In the genomic region with DNA sequence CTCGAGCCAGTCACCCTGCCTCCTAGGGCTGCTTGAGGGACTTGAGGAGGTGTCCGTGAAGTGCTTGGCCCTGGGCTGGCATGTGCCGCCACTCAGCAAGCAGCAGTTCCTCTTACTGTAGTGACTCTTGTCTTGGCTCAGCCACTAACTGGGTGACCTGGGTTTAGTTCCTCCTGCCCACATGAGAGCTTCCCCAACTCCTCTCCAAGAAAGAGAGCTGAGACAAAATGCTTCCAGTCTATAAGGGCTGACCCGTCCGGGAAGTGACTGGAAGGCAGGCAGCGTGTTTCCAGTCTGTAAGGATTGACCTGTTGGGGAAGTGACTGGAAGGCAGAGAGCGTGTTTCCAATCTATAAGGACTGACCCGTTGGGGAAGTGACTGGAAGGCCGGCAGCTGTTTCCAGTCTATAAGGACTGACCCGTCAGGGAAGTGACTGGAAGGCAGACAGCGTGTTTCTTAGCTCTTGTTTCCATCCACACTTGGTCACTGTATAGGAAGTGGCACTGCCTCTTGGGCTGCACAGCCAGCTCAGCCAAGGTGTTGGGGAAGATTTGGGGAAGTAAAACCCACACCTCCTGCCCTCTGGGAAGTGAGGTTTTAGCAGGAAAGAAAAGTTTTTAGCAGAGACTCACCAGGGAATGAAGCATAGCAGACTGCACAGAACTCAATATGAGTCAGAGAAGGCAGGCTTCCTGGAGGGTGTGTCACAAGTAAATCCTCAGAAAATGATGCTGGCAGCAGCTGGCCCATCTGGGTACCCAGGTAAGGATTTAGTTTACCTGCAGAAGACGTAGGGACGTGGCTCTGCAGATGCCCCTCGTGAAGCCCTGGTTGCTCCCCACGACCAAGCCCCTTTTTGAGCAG, we compare ENCODE assay signal across 9 cellular contexts. TPM values are rescaled to one million over a fixed set of nuclear protein-coding genes. Genes with fewer than 3 reads are reported as not detected.
DNase-seq lines count a peak whose midpoint lies in the region; ATAC-seq and TF ChIP-seq lines count a peak whose summit lies in the region.
"Had no signal": no experiment of that assay in that cellular context is flagged by ENCODE, and none has a peak within 500 bp of the region (broad histone marks: within the 10 kb centered on the region; RNA-seq: fewer than 3 reads in every experiment).

No MANE protein-coding gene starts in this region.

- H3F3A ChIP-seq in GM23248 (ENCODE audit: insufficient read depth): peaks cover 32% of the 10 kb centered on the region

- no peak overlapping the region for H2BK120ac ChIP-seq in mesendoderm (ENCODE audit: low read depth, low read length)

- no peak overlapping the region for H3K4me2 ChIP-seq in GM23248 (ENCODE audit: unreplicated experiment)
- H3K4me2 ChIP-seq in mesendoderm (ENCODE audit: low read length): no peak overlapping the region

- H3K27me3 ChIP-seq in GM23248 (replicated peaks; ENCODE audit: insufficient read depth): no peaks in the 10 kb centered on the region
- H3K27me3 ChIP-seq in psoas muscle (ENCODE audit: insufficient read depth in 3 of 3, low read length in 2 of 3): no peaks in the 10 kb centered on the region
- H3K27me3 ChIP-seq in mesendoderm (ENCODE audit: insufficient read depth, low read length, poor library complexity): no peaks in the 10 kb centered on the region

- no peak overlapping the region for H3K4me3 ChIP-seq in GM23248
- no peak overlapping the region for H3K4me3 ChIP-seq in fibroblast of the aortic adventitia (ENCODE audit: low read depth, low read length)
- H3K4me3 ChIP-seq in psoas muscle: no peak overlapping the region
- H3K4me3 ChIP-seq in mesendoderm (ENCODE audit: low read length): no peak overlapping the region

- 67 to 76% methylated on average over 15 of the region's 15 CpGs for WGBS in GM23248 (ENCODE audit: low coverage in 1 of 2, low lambda C conversion rate in 2 of 2, missing lambda C conversion rate in 2 of 2), 2 experiments
- WGBS in psoas muscle, 3 donors: 86 to 87% (median 87%) methylated on average over 15 of the region's 15 CpGs
- WGBS in mesendoderm (ENCODE audit: extremely low coverage, insufficient coverage, low lambda C conversion rate): no CpG with 5 or more reads among the region's 15 CpGs

- TF ChIP-seq CTCF in fibroblast of the aortic adventitia (IDR thresholded peaks at IDR 0.05; ENCODE audit: insufficient read depth, low read length) (no peak), psoas muscle (IDR thresholded peaks at IDR 0.05) (no peak)

- no peak overlapping the region for H3K9ac ChIP-seq in GM23248
- no peak overlapping the region for H3K9ac ChIP-seq in mesendoderm (ENCODE audit: low read length)

- H3K36me3 ChIP-seq in GM23248 (ENCODE audit: low read depth): peaks cover 26% of the 10 kb centered on the region
- H3K36me3 ChIP-seq in psoas muscle (ENCODE audit: insufficient read depth in 1 of 2, low read depth in 1 of 2): peaks cover 0 to 89% of the 10 kb centered on the region in 2 donors
- peaks cover 22% of the 10 kb centered on the region for H3K36me3 ChIP-seq in mesendoderm (ENCODE audit: control insufficient read depth, insufficient read depth, low read length)

- H4K5ac ChIP-seq in mesendoderm (ENCODE audit: low read length): no peak overlapping the region

- H3K79me2 ChIP-seq in GM23248 (ENCODE audit: insufficient read depth) (peaks cover 37% of the 10 kb centered on the region), mesendoderm (ENCODE audit: control insufficient read depth, insufficient read depth, low read length) (no peaks in the 10 kb centered on the region)

- intact Hi-C loops in psoas muscle (cut with DNase I): no loop called here

- H3K79me1 ChIP-seq in mesendoderm (ENCODE audit: low read length): no peaks in the 10 kb centered on the region

- no peak overlapping the region for H2AFZ ChIP-seq in GM23248

- DNase-seq in GM23248 (peak; percentile 88), SIG-M5 treated with dmso at 0.1 percent for 504 hours (lab: John Stamatoyannopoulos, UW; ENCODE audit: unreplicated experiment) (peak; percentile 61), fibroblast of the aortic adventitia (ENCODE audit: low read depth) (peak; percentile 61), psoas muscle (no peak), mesendoderm (no peak), cortex of kidney (lab: John Stamatoyannopoulos, UW) (no peak), DMS153 (lab: John Stamatoyannopoulos, UW) (no peak)
- DNase-seq in stimulated activated CD4-positive, alpha-beta T cell treated with anti-CD3 and anti-CD28 coated beads, Interleukin-4, amount 100 ng/mL, for 1 hour: no peak
- DNase-seq: activated CD4-positive, alpha-beta T cell treated with anti-CD3 and anti-CD28 coated beads, Interleukin-2, amount 50 U/mL, for 48 hours had no signal

- H3K4me1 ChIP-seq in GM23248 (ENCODE audit: insufficient read depth) (peaks cover 16% of the 10 kb centered on the region), psoas muscle (no peaks in the 10 kb centered on the region), mesendoderm (ENCODE audit: control insufficient read depth, low read depth, low read length) (no peaks in the 10 kb centered on the region)

- ATAC-seq in psoas muscle: no peak

- no peak overlapping the region for H3K4ac ChIP-seq in mesendoderm (ENCODE audit: low read depth, low read length)

- H3K56ac ChIP-seq in mesendoderm (ENCODE audit: low read length): no peak overlapping the region

- peak overlapping the region; percentile 60 for H3K27ac ChIP-seq in GM23248
- peak overlapping the region; percentile 9 for H3K27ac ChIP-seq in psoas muscle
- no peak overlapping the region for H3K27ac ChIP-seq in mesendoderm (ENCODE audit: low read depth, low read length)

- no peaks in the 10 kb centered on the region for H4K20me1 ChIP-seq in GM23248 (ENCODE audit: insufficient read depth)

- H2BK15ac ChIP-seq in mesendoderm (replicated peaks; ENCODE audit: low read depth): no peak overlapping the region

- no peak overlapping the region for H2AK5ac ChIP-seq in mesendoderm (ENCODE audit: low read length)

- no peak overlapping the region for H4K8ac ChIP-seq in mesendoderm (ENCODE audit: low read depth, low read length)

- no peak overlapping the region for H3K23ac ChIP-seq in mesendoderm (ENCODE audit: low read length)

- H2BK5ac ChIP-seq in mesendoderm (ENCODE audit: low read length): no peak overlapping the region

- H3K18ac ChIP-seq in mesendoderm (ENCODE audit: low read length): no peak overlapping the region

- H3K9me2 ChIP-seq in GM23248 (ENCODE audit: insufficient read depth): no peaks in the 10 kb centered on the region

- in situ Hi-C loops in GM23248 (cut with MboI): no loop called here

- no peaks in the 10 kb centered on the region for H3K9me3 ChIP-seq in GM23248 (ENCODE audit: low read depth)
- H3K9me3 ChIP-seq in psoas muscle: no peaks in the 10 kb centered on the region

RNA-seq across cellular contexts. Expression of a gene that starts 53.2 kb away (rescaled TPM):
- 18.7 and 24.6 TPM in 2 replicates for total RNA-seq in GM23248 (2014; rRNA removed; shearing (Covaris generic))
- polyA plus RNA-seq in GM23248 (2016; fragmentation: Nextera tagmentation; extraction: Ambion mirVana): 45.5 and 50.8 TPM in 2 replicates
- 29.6 and 36.1 TPM in 2 replicates for total RNA-seq in fibroblast of the aortic adventitia (ENCODE audit: low replicate concordance)
- total RNA-seq in psoas muscle: 100 to 1,000 TPM in 2 of 4 donors, 10 to 100 TPM in 2; 44.6 to 181 (median 89.4) TPM
- polyA plus RNA-seq in psoas muscle: 100 to 1,000 TPM in 1 of 3 donors, 10 to 100 TPM in 2; 85.4 to 297 (median 85.9) TPM
- polyA plus RNA-seq in mesendoderm (2013, experiment 1 of 2): 82.9 TPM
- 81.0 TPM for polyA plus RNA-seq in mesendoderm (2013, experiment 2 of 2)

Comparison
In these comparisons a context has a peak if more than half of its experiments do, and no peak if none do; other contexts are left out.
1. DNase-seq: peak in GM23248 (single experiment), SIG-M5 treated with dmso at 0.1 percent for 504 hours (single experiment) and fibroblast of the aortic adventitia (single experiment); none in psoas muscle (0 of 2), mesendoderm (single experiment), cortex of kidney (single experiment), stimulated activated CD4-positive, alpha-beta T cell treated with anti-CD3 and anti-CD28 coated beads, Interleukin-4, amount 100 ng/mL, for 1 hour (single experiment) and DMS153 (single experiment).